12 cellular contexts compared by ENCODE assay signal in the genomic region with DNA sequence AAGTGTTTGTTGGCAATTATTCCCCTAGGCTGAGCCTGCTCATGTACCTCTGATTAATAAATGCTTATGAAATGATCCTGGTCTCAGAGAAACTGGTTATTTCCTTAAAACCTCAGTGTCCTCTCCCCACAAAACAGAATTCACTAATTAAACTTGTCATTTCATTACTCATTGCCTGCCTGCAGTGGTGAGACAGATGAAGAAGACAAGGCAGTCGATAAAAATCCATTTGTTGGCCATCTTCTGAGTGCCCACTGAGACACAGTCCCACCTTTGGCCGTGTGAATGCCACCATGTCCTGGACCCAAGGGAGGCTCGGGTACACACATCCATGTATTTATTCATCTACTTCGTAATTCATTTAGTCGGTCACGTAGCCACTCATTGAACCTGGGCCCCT. TPM values are rescaled to one million over a fixed set of nuclear protein-coding genes. Genes with fewer than 3 reads are reported as not detected.
DNase-seq lines count a peak whose midpoint lies in the region; ATAC-seq, FAIRE-seq and TF ChIP-seq lines count a peak whose summit lies in the region.
"Had no signal": no experiment of that assay in that cellular context is flagged by ENCODE, and none has a peak within 500 bp of the region (broad histone marks: within the 10 kb centered on the region; RNA-seq: fewer than 3 reads in every experiment).

No MANE protein-coding gene starts in this region.

- no peak for ATAC-seq in A549
- no peak for ATAC-seq in naive thymus-derived CD8-positive, alpha-beta T cell

- 94% methylated on average over 6 of the region's 6 CpGs for whole genome bisulfite sequencing in A549 (ENCODE audit: missing lambda C conversion rate)

- peaks cover 73 to 83% (median 81%) of the 10 kb centered on the region in 3 donors for H3K4me1 Mint-ChIP-seq in CD8-positive, alpha-beta memory T cell
- H3K4me1 Mint-ChIP-seq in activated naive CD8-positive, alpha-beta T cell treated with anti-CD3 and anti-CD28 coated beads for 36 hours = peaks cover 52% of the 10 kb centered on the region
- H3K4me1 Mint-ChIP-seq in naive thymus-derived CD8-positive, alpha-beta T cell = peaks cover 48 to 79% (median 77%) of the 10 kb centered on the region in 4 donors

- DNase-seq in A549 (ENCODE audit: low read depth in 1 of 2, low spot score in 1 of 2) (no peak), NCI-H345 treated with DMSO at 0.1 percent for 48 hours (lab: John Stamatoyannopoulos, UW; ENCODE audit: unreplicated experiment) (no peak), NK-92 (lab: John Stamatoyannopoulos, UW; ENCODE audit: unreplicated experiment) (no peak), cerebellum (ENCODE audit: low spot score) (no peak)
- DNase-seq in CD8-positive, alpha-beta memory T cell = no peak
- DNase-seq in activated naive CD8-positive, alpha-beta T cell treated with anti-CD3 and anti-CD28 coated beads for 36 hours = no peak
- DNase-seq in naive thymus-derived CD8-positive, alpha-beta T cell = no peak
- DNase-seq in stimulated activated CD8-positive, alpha-beta memory T cell treated with anti-CD3 and anti-CD28 coated beads, Interleukin-4, amount 100 ng/mL, for 48 hours = no peak
- DNase-seq: NCI-H1092 treated with DMSO at 0.1 percent for 48 hours, NCI-H446 had no signal

- no peak overlapping the region for H3K4me3 ChIP-seq in A549
- H3K4me3 ChIP-seq in CD8-positive, alpha-beta memory T cell (ENCODE audit: low read length) = no peak overlapping the region
- H3K4me3 ChIP-seq: adrenal gland, coronary artery had no signal

- peak overlapping the region in 6 of 7 donors; percentile 62 to 87 (median 67) for H3K4me3 Mint-ChIP-seq in CD8-positive, alpha-beta memory T cell
- H3K4me3 Mint-ChIP-seq in activated naive CD8-positive, alpha-beta T cell treated with anti-CD3 and anti-CD28 coated beads for 36 hours = no peak overlapping the region
- H3K4me3 Mint-ChIP-seq in naive thymus-derived CD8-positive, alpha-beta T cell = peak overlapping the region in 8 of 10 donors; percentile 16 to 75 (median 37)

- H3K27ac Mint-ChIP-seq in CD8-positive, alpha-beta memory T cell = peak overlapping the region; percentile 86 to 99 (median 95)
- peak overlapping the region; percentile 91 for H3K27ac Mint-ChIP-seq in activated naive CD8-positive, alpha-beta T cell treated with anti-CD3 and anti-CD28 coated beads for 36 hours
- H3K27ac Mint-ChIP-seq in naive thymus-derived CD8-positive, alpha-beta T cell = peak overlapping the region; percentile 90 to 98 (median 94)

- peak overlapping the region; percentile 84 to 88; a peak in 4 of 6 replicates for H3K27ac ChIP-seq in A549
- H3K27ac ChIP-seq in CD8-positive, alpha-beta memory T cell (ENCODE audit: low read depth, low read length) = peak overlapping the region; percentile 40

- H3K36me3 ChIP-seq in CD8-positive, alpha-beta memory T cell (ENCODE audit: insufficient read depth, low read length) = no peaks in the 10 kb centered on the region

- TF ChIP-seq EP300 in A549 (IDR thresholded peaks at IDR 0.05) = no peak

- POLR2A ChIA-PET in A549 (lab: Yijun Ruan, JAX) = no interaction called here
- POLR2A ChIA-PET in CD8-positive, alpha-beta memory T cell (lab: Charles Lee) = interaction anchor here (0.7 to 3.4 kb wide), 7 partner anchors 12 to 371 kb away, joined by 3 to 58 read pairs (median 6); a partner anchor contains a TSS
- POLR2A ChIA-PET in naive thymus-derived CD8-positive, alpha-beta T cell (lab: Charles Lee) = interaction anchor here (1.0 to 16.9 kb wide), 10 partner anchors 8 to 371 kb away, joined by 3 to 521 read pairs (median 7); a partner anchor contains a TSS

- CTCF ChIA-PET in A549 (lab: Yijun Ruan, JAX) = interaction anchor here (1.3 kb wide), 1 partner anchor 177 kb away, joined by 5 read pairs; no protein-coding TSS in a partner anchor
- CTCF ChIA-PET in CD8-positive, alpha-beta memory T cell (lab: Charles Lee) = interaction anchor here (1.0 to 29.4 kb wide), 8 partner anchors 9 to 33 kb away, joined by 3 to 369 read pairs (median 6); a partner anchor contains a TSS

- H3K4me1 ChIP-seq in A549 = peaks cover 45% of the 10 kb centered on the region
- peaks cover 79% of the 10 kb centered on the region for H3K4me1 ChIP-seq in CD8-positive, alpha-beta memory T cell (ENCODE audit: insufficient read depth, low read length)

- H3K27me3 Mint-ChIP-seq in CD8-positive, alpha-beta memory T cell = peaks cover 0 to 3% of the 10 kb centered on the region in 2 donors
- no peaks in the 10 kb centered on the region for H3K27me3 Mint-ChIP-seq in activated naive CD8-positive, alpha-beta T cell treated with anti-CD3 and anti-CD28 coated beads for 36 hours
- no peaks in the 10 kb centered on the region for H3K27me3 Mint-ChIP-seq in naive thymus-derived CD8-positive, alpha-beta T cell

- no peak overlapping the region for H3K4me2 ChIP-seq in A549

- H3K9me3 Mint-ChIP-seq in CD8-positive, alpha-beta memory T cell = no peaks in the 10 kb centered on the region
- no peaks in the 10 kb centered on the region for H3K9me3 Mint-ChIP-seq in activated naive CD8-positive, alpha-beta T cell treated with anti-CD3 and anti-CD28 coated beads for 36 hours
- H3K9me3 Mint-ChIP-seq in naive thymus-derived CD8-positive, alpha-beta T cell = no peaks in the 10 kb centered on the region

- H3K9me3 ChIP-seq in A549 = no peaks in the 10 kb centered on the region
- no peaks in the 10 kb centered on the region for H3K9me3 ChIP-seq in CD8-positive, alpha-beta memory T cell (ENCODE audit: low read length)
- H3K9me3 ChIP-seq: adrenal gland had no signal

- TF ChIP-seq RAD21 in A549 (conservative IDR thresholded peaks at IDR 0.05 in 1 of 2, IDR thresholded peaks at IDR 0.05 in 1 of 2) = no peak

- no peaks in the 10 kb centered on the region for H3K27me3 ChIP-seq in CD8-positive, alpha-beta memory T cell (ENCODE audit: insufficient read depth, low read length, poor library complexity, severe bottlenecking)
- H3K27me3 ChIP-seq: adrenal gland had no signal

- FAIRE-seq in A549 (lab: Jason Lieb, UNC) = no peak

- H3K36me3 Mint-ChIP-seq in CD8-positive, alpha-beta memory T cell = peaks cover 0 to 23% (median 4%) of the 10 kb centered on the region in 3 donors
- H3K36me3 Mint-ChIP-seq in activated naive CD8-positive, alpha-beta T cell treated with anti-CD3 and anti-CD28 coated beads for 36 hours = peaks cover 16% of the 10 kb centered on the region
- H3K36me3 Mint-ChIP-seq in naive thymus-derived CD8-positive, alpha-beta T cell = peaks cover 0 to 14% (median 10%) of the 10 kb centered on the region in 3 donors

- TF ChIP-seq POLR2A in A549 (IDR thresholded peaks at IDR 0.05; ENCODE audit: low read length) = no peak

- TF ChIP-seq CTCF in A549 (IDR thresholded peaks at IDR 0.05) = no peak

TF ChIP-seq in A549, 52 proteins besides CTCF, POLR2A, EP300 and RAD21 (continues in another document):
- TF ChIP-seq JUNB (IDR thresholded peaks at IDR 0.05) = no peak

RNA-seq across cellular contexts. Expression of a gene that starts 3.4 kb away (rescaled TPM):
- polyA plus RNA-seq in A549 (2011; rRNA removed) (171 and 291 TPM in 2 replicates), A549 (2017; fragmentation: RNase III; extraction: RNeasy Plus Mini Kit Qiagen cat#74134 plus additional on column Dnase treatment) (11.4 to 20.9 TPM (median 16.0 TPM) in 3 replicates)
- polyA plus RNA-seq in A549 (2012; cell fraction: cytosol; rRNA removed) = 46.4 and 54.2 TPM in 2 replicates
- 11.5 and 12.5 TPM in 2 replicates for polyA plus RNA-seq in A549 (2012; cell fraction: nucleus; rRNA removed)
- 20.1 and 28.1 TPM in 2 replicates for polyA minus RNA-seq in A549 (2011; rRNA and poly(A)+ RNA removed)
- 1 to 10 TPM; 1.0 to 1.2 TPM for total RNA-seq in CD8-positive, alpha-beta memory T cell
- polyA plus RNA-seq in CD8-positive, alpha-beta memory T cell = 1.7 TPM
- total RNA-seq in activated naive CD8-positive, alpha-beta T cell treated with anti-CD3 and anti-CD28 coated beads for 36 hours = 1 to 10 TPM in 1 of 2 experiments, under 1 TPM in 1; 0.37 to 2.5 TPM
- total RNA-seq in naive thymus-derived CD8-positive, alpha-beta T cell = 1 to 10 TPM in 1 of 2 experiments, under 1 TPM in 1; 0.39 to 3.0 TPM
- polyA plus RNA-seq in naive thymus-derived CD8-positive, alpha-beta T cell = 1 to 10 TPM in 1 of 3 donors, not detected in 2; 3.2 TPM
- 0.27 TPM for total RNA-seq in cerebellum

RNA-seq across cellular contexts. Expression of a gene that starts 12.6 kb away (rescaled TPM):
- 42.8 and 78.2 TPM in 2 replicates for polyA plus RNA-seq in A549 (2011; rRNA removed)
- polyA plus RNA-seq in A549 (2012; cell fraction: cytosol; rRNA removed) = 20.7 and 30.2 TPM in 2 replicates
- 8.3 and 12.5 TPM in 2 replicates for polyA plus RNA-seq in A549 (2012; cell fraction: nucleus; rRNA removed)
- polyA plus RNA-seq in A549 (2017; fragmentation: RNase III; extraction: RNeasy Plus Mini Kit Qiagen cat#74134 plus additional on column Dnase treatment) = 41.3 to 46.7 TPM (median 46.1 TPM) in 3 replicates
- 10.5 and 13.6 TPM in 2 replicates for polyA minus RNA-seq in A549 (2011; rRNA and poly(A)+ RNA removed)
- total RNA-seq in CD8-positive, alpha-beta memory T cell = 10 to 100 TPM; 54.9 to 55.9 TPM
- polyA plus RNA-seq in CD8-positive, alpha-beta memory T cell = 142 TPM
- 10 to 100 TPM; 41.4 to 42.5 TPM for total RNA-seq in activated naive CD8-positive, alpha-beta T cell treated with anti-CD3 and anti-CD28 coated beads for 36 hours
- total RNA-seq in naive thymus-derived CD8-positive, alpha-beta T cell = 100 to 1,000 TPM; 123 to 127 TPM
- polyA plus RNA-seq in naive thymus-derived CD8-positive, alpha-beta T cell = 100 to 1,000 TPM; 102 to 124 (median 105) TPM
- 61.2 TPM for total RNA-seq in cerebellum

RNA-seq across cellular contexts. Expression of a gene that starts 18.9 kb away (rescaled TPM):
- 11.7 and 13.2 TPM in 2 replicates for polyA plus RNA-seq in A549 (2011; rRNA removed)
- 18.8 and 26.6 TPM in 2 replicates for polyA plus RNA-seq in A549 (2012; cell fraction: cytosol; rRNA removed)
- 15.6 and 21.2 TPM in 2 replicates for polyA plus RNA-seq in A549 (2012; cell fraction: nucleus; rRNA removed)
- polyA plus RNA-seq in A549 (2017; fragmentation: RNase III; extraction: RNeasy Plus Mini Kit Qiagen cat#74134 plus additional on column Dnase treatment) = 11.4 to 13.9 TPM (median 12.6 TPM) in 3 replicates
- polyA minus RNA-seq in A549 (2011; rRNA and poly(A)+ RNA removed) = 4.0 and 4.8 TPM in 2 replicates
- 10 to 100 TPM; 21.5 to 22.9 TPM for total RNA-seq in CD8-positive, alpha-beta memory T cell
- polyA plus RNA-seq in CD8-positive, alpha-beta memory T cell = 96.7 TPM
- total RNA-seq in activated naive CD8-positive, alpha-beta T cell treated with anti-CD3 and anti-CD28 coated beads for 36 hours = 10 to 100 TPM; 19.4 to 21.0 TPM
- total RNA-seq in naive thymus-derived CD8-positive, alpha-beta T cell = 10 to 100 TPM; 38.7 to 40.0 TPM
- polyA plus RNA-seq in naive thymus-derived CD8-positive, alpha-beta T cell = 10 to 100 TPM; 65.8 to 81.6 (median 75.4) TPM
- 8.3 TPM for total RNA-seq in cerebellum

RNA-seq across cellular contexts. Expression of a gene that starts 56.6 kb away (rescaled TPM):
- polyA plus RNA-seq in A549 (2011; rRNA removed) (185 and 272 TPM in 2 replicates), A549 (2017; fragmentation: RNase III; extraction: RNeasy Plus Mini Kit Qiagen cat#74134 plus additional on column Dnase treatment) (293 to 304 TPM (median 294 TPM) in 3 replicates)
- polyA plus RNA-seq in A549 (2012; cell fraction: cytosol; rRNA removed) = 211 and 261 TPM in 2 replicates
- polyA plus RNA-seq in A549 (2012; cell fraction: nucleus; rRNA removed) = 116 and 120 TPM in 2 replicates
- polyA minus RNA-seq in A549 (2011; rRNA and poly(A)+ RNA removed) = 23.9 and 24.5 TPM in 2 replicates
- total RNA-seq in CD8-positive, alpha-beta memory T cell = 100 to 1,000 TPM; 122 to 126 TPM
- 175 TPM for polyA plus RNA-seq in CD8-positive, alpha-beta memory T cell
- 100 to 1,000 TPM; 107 to 109 TPM for total RNA-seq in activated naive CD8-positive, alpha-beta T cell treated with anti-CD3 and anti-CD28 coated beads for 36 hours
- 100 to 1,000 TPM; 148 to 153 TPM for total RNA-seq in naive thymus-derived CD8-positive, alpha-beta T cell
- 100 to 1,000 TPM; 141 to 186 (median 155) TPM for polyA plus RNA-seq in naive thymus-derived CD8-positive, alpha-beta T cell
- 89.2 TPM for total RNA-seq in cerebellum
